In the genomic region with DNA sequence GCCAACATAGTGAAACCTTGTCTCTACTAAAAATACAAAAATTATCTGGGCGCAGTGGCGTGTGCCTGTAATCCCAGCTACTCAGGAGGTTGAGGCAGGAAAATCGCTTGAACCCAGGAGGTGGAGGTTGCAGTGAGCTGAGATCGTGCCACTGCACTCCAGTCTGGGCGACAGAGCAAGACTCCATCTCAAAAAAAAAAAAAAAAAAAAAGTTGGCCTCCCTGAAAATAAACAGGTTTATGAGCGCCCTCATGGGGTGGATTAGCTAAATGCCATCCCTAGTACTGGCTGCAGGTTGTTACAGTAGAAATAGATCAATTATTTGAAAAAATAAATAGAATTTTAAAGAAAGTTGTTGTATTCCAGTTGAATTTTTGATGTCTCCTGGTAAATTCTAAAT, we compare ENCODE assay signal across 9 cellular contexts. TPM values are rescaled to one million over a fixed set of nuclear protein-coding genes. Genes with fewer than 3 reads are reported as not detected.
DNase-seq lines count a peak whose midpoint lies in the region; ATAC-seq, FAIRE-seq and TF ChIP-seq lines count a peak whose summit lies in the region.
"Not testable (repeated sequence)": the region's sequence is repeated elsewhere in the genome, so short reads cannot be mapped to it uniquely, and the experiment has no call there.
"Had no signal": no experiment of that assay in that cellular context is flagged by ENCODE, and none has a peak within 500 bp of the region (broad histone marks: within the 10 kb centered on the region; RNA-seq: fewer than 3 reads in every experiment).

No MANE protein-coding gene starts in this region.

- POLR2A ChIA-PET in naive thymus-derived CD8-positive, alpha-beta T cell (lab: Charles Lee) = interaction anchor here (0.7 kb wide), 1 partner anchor 13 kb away, joined by 6 read pairs; no protein-coding TSS in a partner anchor

- FAIRE-seq in TTC549 (lab: Jason Lieb, UNC) = peak; percentile 37

- TF ChIP-seq CTCF in adrenal gland (IDR thresholded peaks at IDR 0.05) (peak in 3 of 6 experiments; percentile 14 to 41 (median 40)), foreskin fibroblast (IDR thresholded peaks at IDR 0.05; ENCODE audit: low read depth, low read length) (peak; percentile 35)

- not testable (repeated sequence) for ATAC-seq in naive thymus-derived CD8-positive, alpha-beta T cell; stimulated activated naive CD8-positive, alpha-beta T cell treated with anti-CD3 and anti-CD28 coated beads, Interleukin-15, amount 100 ng/mL, for 72 hours

- H3K9me3 ChIP-seq in adrenal gland (replicated peaks in 1 of 3) = not testable (repeated sequence)

- peak; percentile 88 for DNase-seq in DMS53 (lab: John Stamatoyannopoulos, UW)
- DNase-seq in HUDEP-2 (lab: John Stamatoyannopoulos, UW; ENCODE audit: unreplicated experiment in 76 of 76) = peak in 57 of 76 experiments; percentile 2 to 66 (median 34)
- DNase-seq in NCI-H526 (lab: John Stamatoyannopoulos, UW) = peak; percentile 11 to 59
- peak in 4 of 7 donors; percentile 19 to 58 (median 38) for DNase-seq in adrenal gland
- DNase-seq in foreskin fibroblast = peak; percentile 24 to 67
- peak in 6 of 10 donors; percentile 9 to 63 (median 25) for DNase-seq in naive thymus-derived CD8-positive, alpha-beta T cell
- peak; percentile 18 to 52 for DNase-seq in stimulated activated naive CD8-positive, alpha-beta T cell treated with anti-CD3 and anti-CD28 coated beads, Interleukin-15, amount 100 ng/mL, for 72 hours

- H3K4me1 ChIP-seq in adrenal gland (replicated peaks in 1 of 2) = not testable (repeated sequence)

- not testable (repeated sequence) for H3K9me3 Mint-ChIP-seq in naive thymus-derived CD8-positive, alpha-beta T cell; stimulated activated naive CD8-positive, alpha-beta T cell treated with anti-CD3 and anti-CD28 coated beads, Interleukin-15, amount 100 ng/mL, for 72 hours

- H3K4me3 ChIP-seq in adrenal gland; foreskin fibroblast (ENCODE audit: low read depth in 1 of 2, low read length in 2 of 2): not testable (repeated sequence)

- intact Hi-C loops in adrenal gland (cut with DNase I) = not testable (repeated sequence)

- WGBS in adrenal gland, 4 donors = 78 to 87% (median 82%) methylated on average over 6 of the region's 6 CpGs

- H3K36me3 Mint-ChIP-seq in naive thymus-derived CD8-positive, alpha-beta T cell = peaks cover 0 to 61% (median 19%) of the 10 kb centered on the region in 3 donors

- not testable (repeated sequence) for H3K27ac Mint-ChIP-seq in naive thymus-derived CD8-positive, alpha-beta T cell
- peak overlapping the region in 1 of 2 donors; percentile 42 for H3K27ac Mint-ChIP-seq in stimulated activated naive CD8-positive, alpha-beta T cell treated with anti-CD3 and anti-CD28 coated beads, Interleukin-15, amount 100 ng/mL, for 72 hours

- not testable (repeated sequence) for H3K27me3 Mint-ChIP-seq in naive thymus-derived CD8-positive, alpha-beta T cell; stimulated activated naive CD8-positive, alpha-beta T cell treated with anti-CD3 and anti-CD28 coated beads, Interleukin-15, amount 100 ng/mL, for 72 hours

- not testable (repeated sequence) for H3K27me3 ChIP-seq in adrenal gland

- not testable (repeated sequence) for H3K4me3 Mint-ChIP-seq in naive thymus-derived CD8-positive, alpha-beta T cell; stimulated activated naive CD8-positive, alpha-beta T cell treated with anti-CD3 and anti-CD28 coated beads, Interleukin-15, amount 100 ng/mL, for 72 hours

- TF ChIP-seq POLR2A in adrenal gland (IDR thresholded peaks at IDR 0.05) = not testable (repeated sequence)

- H3K27ac ChIP-seq in adrenal gland = not testable (repeated sequence)

- H3K4me1 Mint-ChIP-seq in naive thymus-derived CD8-positive, alpha-beta T cell; stimulated activated naive CD8-positive, alpha-beta T cell treated with anti-CD3 and anti-CD28 coated beads, Interleukin-15, amount 100 ng/mL, for 72 hours: not testable (repeated sequence)

- not testable (repeated sequence) for H3K36me3 ChIP-seq in adrenal gland (replicated peaks in 1 of 2)

RNA-seq across cellular contexts. Expression of gene STX8, which starts 20.9 kb away (rescaled TPM):
- total RNA-seq in adrenal gland = 10 to 100 TPM; 21.9 to 79.3 (median 72.3) TPM
- polyA plus RNA-seq in adrenal gland = 10 to 100 TPM; 60.1 to 94.1 (median 71.9) TPM
- total RNA-seq in naive thymus-derived CD8-positive, alpha-beta T cell = 10 to 100 TPM; 38.2 to 42.0 TPM
- 100 to 1,000 TPM; 114 to 167 (median 146) TPM for polyA plus RNA-seq in naive thymus-derived CD8-positive, alpha-beta T cell

RNA-seq across cellular contexts. Expression of gene CFAP52, which starts 21.7 kb away (rescaled TPM):
- under 1 TPM in 6 of 8 donors, not detected in 2; 0.42 to 0.90 (median 0.66) TPM for total RNA-seq in adrenal gland
- under 1 TPM; 0.10 to 0.99 (median 0.48) TPM for polyA plus RNA-seq in adrenal gland
- total RNA-seq in naive thymus-derived CD8-positive, alpha-beta T cell = not detected
- polyA plus RNA-seq in naive thymus-derived CD8-positive, alpha-beta T cell = not detected
- total RNA-seq: mononuclear cell had no signal

Comparison
In these comparisons a context has a peak if more than half of its experiments do, and no peak if none do; other contexts are left out.
1. DNase-seq: peak in every context shown above with its lines; median percentile 88 in DMS53; 46 in foreskin fibroblast; 38 in adrenal gland; 35 in NCI-H526; 35 in stimulated activated naive CD8-positive, alpha-beta T cell treated with anti-CD3 and anti-CD28 coated beads, Interleukin-15, amount 100 ng/mL, for 72 hours; 34 in HUDEP-2; 25 in naive thymus-derived CD8-positive, alpha-beta T cell.